Comparison of ENCODE assay signal across 8 cellular contexts in genomic region chr1:115099693-115100050, GRCh38. TPM values are rescaled to one million over a fixed set of nuclear protein-coding genes. Genes with fewer than 3 reads are reported as not detected.
DNase-seq lines count a peak whose midpoint lies in the region; ATAC-seq and TF ChIP-seq lines count a peak whose summit lies in the region.

No MANE protein-coding gene starts in this region.

- no peak for TF ChIP-seq CTCF in brain (conservative IDR thresholded peaks at IDR 0.05)
- no peak for TF ChIP-seq CTCF in mucosa of descending colon (IDR thresholded peaks at IDR 0.05)

- no peaks in the 10 kb centered on the region for H3K27me3 ChIP-seq in BLaER1 treated with 17β-estradiol and CSF1 and Interleukin-3, amounts not matched to agents 10 nM and 100 nM

- H3K4me3 Mint-ChIP-seq in brain = peak overlapping the region in 4 of 5 experiments; percentile 16 to 72 (median 44)
- H3K4me3 Mint-ChIP-seq in naive thymus-derived CD8-positive, alpha-beta T cell = peak overlapping the region; percentile 83 to 99 (median 92)

- peak overlapping the region in 10 of 11 experiments; percentile 54 to 80 (median 76); a peak in 20 of 22 replicates for H3K27ac ChIP-seq in BLaER1 treated with 17β-estradiol and CSF1 and Interleukin-3, amounts not matched to agents 10 nM and 100 nM

- H3K27me3 Mint-ChIP-seq in brain = peaks cover 10% of the 10 kb centered on the region
- H3K27me3 Mint-ChIP-seq in naive thymus-derived CD8-positive, alpha-beta T cell = no peaks in the 10 kb centered on the region

- H3K9me3 Mint-ChIP-seq in brain = peaks cover 0 to 3% (median 0%) of the 10 kb centered on the region in 5 experiments
- no peaks in the 10 kb centered on the region for H3K9me3 Mint-ChIP-seq in naive thymus-derived CD8-positive, alpha-beta T cell

- H3K36me3 Mint-ChIP-seq in brain = no peaks in the 10 kb centered on the region
- H3K36me3 Mint-ChIP-seq in naive thymus-derived CD8-positive, alpha-beta T cell = no peaks in the 10 kb centered on the region

- POLR2A ChIA-PET in naive thymus-derived CD8-positive, alpha-beta T cell (lab: Charles Lee) = interaction anchor here (1.0 to 2.8 kb wide), 5 partner anchors 9 to 42 kb away, joined by 4 to 12 read pairs (median 8); partner anchors contain the start of gene TSPAN2

- peaks cover 11% of the 10 kb centered on the region for H3K4me1 Mint-ChIP-seq in brain
- peaks cover 14 to 49% (median 34%) of the 10 kb centered on the region in 4 donors for H3K4me1 Mint-ChIP-seq in naive thymus-derived CD8-positive, alpha-beta T cell

- peak overlapping the region; percentile 70 to 86 (median 79) for H3K4me2 ChIP-seq in BLaER1 treated with 17β-estradiol and CSF1 and Interleukin-3, amounts not matched to agents 10 nM and 100 nM

- no peaks in the 10 kb centered on the region for H4K20me1 ChIP-seq in BLaER1 treated with 17β-estradiol and CSF1 and Interleukin-3, amounts not matched to agents 10 nM and 100 nM

- H3K4me1 ChIP-seq in BLaER1 treated with 17β-estradiol and CSF1 and Interleukin-3, amounts not matched to agents 10 nM and 100 nM = peaks cover 16 to 42% (median 23%) of the 10 kb centered on the region in 10 experiments; a peak in 19 of 20 replicates
- H3K4me1 ChIP-seq in mucosa of descending colon (ENCODE audit: low read depth) = peaks cover 8% of the 10 kb centered on the region

- DNase-seq in naive thymus-derived CD8-positive, alpha-beta T cell = no peak
- no peak for DNase-seq in mucosa of descending colon
- no peak for DNase-seq in SHP77 (lab: John Stamatoyannopoulos, UW)

- ATAC-seq in HG03060 (IDR thresholded peaks at IDR 0.05; ENCODE audit: low read depth, unreplicated experiment) = peak; percentile 13
- ATAC-seq in naive thymus-derived CD8-positive, alpha-beta T cell = no peak
- no peak for ATAC-seq in GM19397 (IDR thresholded peaks at IDR 0.05; ENCODE audit: unreplicated experiment)
- ATAC-seq in GM19035 (IDR thresholded peaks at IDR 0.05; ENCODE audit: unreplicated experiment) = no peak
- ATAC-seq in mucosa of descending colon = no peak

- H3K9ac ChIP-seq in BLaER1 treated with 17β-estradiol and CSF1 and Interleukin-3, amounts not matched to agents 10 nM and 100 nM = peak overlapping the region; percentile 64 to 79 (median 72); a peak in 20 of 22 replicates

- intact Hi-C loops in mucosa of descending colon (cut with DNase I, micrococcal nuclease) = no loop called here

- H3K27ac Mint-ChIP-seq in brain = peak overlapping the region in 3 of 5 experiments; percentile 64 to 94 (median 71)
- peak overlapping the region; percentile 96 to 100 (median 99) for H3K27ac Mint-ChIP-seq in naive thymus-derived CD8-positive, alpha-beta T cell

- no peaks in the 10 kb centered on the region for H3K9me3 ChIP-seq in BLaER1 treated with 17β-estradiol and CSF1 and Interleukin-3, amounts not matched to agents 10 nM and 100 nM (replicated peaks in 1 of 11)
- H3K9me3 ChIP-seq in mucosa of descending colon = no peaks in the 10 kb centered on the region

- no peaks in the 10 kb centered on the region for H3K36me3 ChIP-seq in BLaER1 treated with 17β-estradiol and CSF1 and Interleukin-3, amounts not matched to agents 10 nM and 100 nM
- H3K36me3 ChIP-seq in mucosa of descending colon (ENCODE audit: low read depth) = no peaks in the 10 kb centered on the region

- peak overlapping the region; percentile 46 to 68 (median 59); a peak in 19 of 20 replicates for H3K4me3 ChIP-seq in BLaER1 treated with 17β-estradiol and CSF1 and Interleukin-3, amounts not matched to agents 10 nM and 100 nM
- H3K4me3 ChIP-seq in mucosa of descending colon = no peak overlapping the region

RNA-seq across cellular contexts. Expression of gene TSPAN2, which starts 10.4 kb away (rescaled TPM):
- 0.15 TPM for polyA plus RNA-seq in brain (ENCODE audit: insufficient read depth, low read depth, low replicate concordance)
- total RNA-seq in naive thymus-derived CD8-positive, alpha-beta T cell = under 1 TPM; 0.68 to 0.77 TPM
- polyA plus RNA-seq in naive thymus-derived CD8-positive, alpha-beta T cell = 10 to 100 TPM in 1 of 3 donors, 1 to 10 TPM in 1, under 1 TPM in 1; 0.92 to 16.3 (median 3.2) TPM
- total RNA-seq in mucosa of descending colon = 10 to 100 TPM in 1 of 3 donors, 1 to 10 TPM in 2; 4.3 to 84.2 (median 6.3) TPM
